ENCODE assay signal across 18 cellular contexts in the genomic region with DNA sequence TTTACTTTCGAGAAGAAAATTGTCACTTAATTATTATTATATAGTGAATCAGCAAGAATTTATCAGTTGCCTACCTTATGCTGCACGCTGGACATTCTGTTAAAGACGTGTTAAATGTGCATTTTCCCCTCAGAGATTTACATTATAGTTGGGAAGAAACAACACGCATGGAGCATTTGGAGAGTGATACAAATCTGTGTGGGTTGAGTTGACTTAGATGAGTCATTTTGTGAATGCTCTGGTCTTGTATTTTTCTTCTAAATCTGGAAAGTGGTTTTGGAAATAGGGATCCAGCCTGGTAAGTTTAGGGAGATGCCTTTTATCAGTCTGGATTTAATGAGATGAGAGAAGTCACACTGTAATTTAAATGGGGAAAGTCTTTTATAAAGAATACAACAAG. TPM values are rescaled to one million over a fixed set of nuclear protein-coding genes. Genes with fewer than 3 reads are reported as not detected.
DNase-seq lines count a peak whose midpoint lies in the region; ATAC-seq, FAIRE-seq and TF ChIP-seq lines count a peak whose summit lies in the region.
"Had no signal": no experiment of that assay in that cellular context is flagged by ENCODE, and none has a peak within 500 bp of the region (broad histone marks: within the 10 kb centered on the region; RNA-seq: fewer than 3 reads in every experiment).

No MANE protein-coding gene starts in this region.

- H3K23ac ChIP-seq in mesendoderm (ENCODE audit: low read length): no peak overlapping the region

- H3K4me3 ChIP-seq in liver (ENCODE audit: low read depth in 1 of 3, low read length in 3 of 3) (no peak overlapping the region), HepG2 (replicated peaks in 1 of 3; ENCODE audit: insufficient read depth in 1 of 3, low read depth in 2 of 3, low read length in 3 of 3) (no peak overlapping the region), astrocyte (ENCODE audit: insufficient read depth, low read depth, low read length) (no peak overlapping the region), osteoblast (ENCODE audit: insufficient read depth, low read length) (no peak overlapping the region), mesendoderm (ENCODE audit: low read length) (no peak overlapping the region), kidney (ENCODE audit: low read length in 2 of 2) (no peak overlapping the region), thyroid gland (replicated peaks in 1 of 3) (no peak overlapping the region)
- H3K4me3 ChIP-seq: A549, GM12878, K562 had no signal

- WGBS in liver: 94% methylated on average over 4 of the region's 4 CpGs
- 95% methylated on average over 4 of the region's 4 CpGs for WGBS in HepG2 (ENCODE audit: low lambda C conversion rate)
- WGBS in mesendoderm (ENCODE audit: extremely low coverage, insufficient coverage, low lambda C conversion rate): no CpG with 5 or more reads among the region's 4 CpGs
- WGBS in thyroid gland, 2 donors: 93 to 95% methylated on average over 4 of the region's 4 CpGs

- no peak for TF ChIP-seq CTCF in liver (IDR thresholded peaks at IDR 0.05; ENCODE audit: low read depth, low read length, missing input control)
- TF ChIP-seq CTCF in HepG2 (CRISPR knock-in tag; IDR thresholded peaks at IDR 0.05): no peak
- no peak for TF ChIP-seq CTCF in astrocyte (IDR thresholded peaks at IDR 0.05; ENCODE audit: insufficient read depth, low read depth, low read length)
- no peak for TF ChIP-seq CTCF in osteoblast (IDR thresholded peaks at IDR 0.05; ENCODE audit: extremely low read depth, low read depth, low read length)
- no peak for TF ChIP-seq CTCF in kidney (IDR thresholded peaks at IDR 0.05; ENCODE audit: borderline replicate concordance, extremely low read depth, insufficient read depth)
- no peak for TF ChIP-seq CTCF in thyroid gland (IDR thresholded peaks at IDR 0.05)

- no peak overlapping the region for H4K5ac ChIP-seq in mesendoderm (ENCODE audit: low read length)

- H3K79me1 ChIP-seq in mesendoderm (ENCODE audit: low read length): no peaks in the 10 kb centered on the region

- TF ChIP-seq EP300 in HepG2 (IDR thresholded peaks at IDR 0.05; ENCODE audit: low read depth in 2 of 2, low read length in 2 of 2): no peak
- no peak for TF ChIP-seq EP300 in HepG2 (CRISPR knock-in tag; IDR thresholded peaks at IDR 0.05; ENCODE audit: borderline replicate concordance)

- H3K36me3 Mint-ChIP-seq in astrocyte (ENCODE audit: low read depth, unreplicated experiment): peaks cover 20% of the 10 kb centered on the region

- no peak for ATAC-seq in HepG2
- ATAC-seq: A549, GM12878, K562 had no signal

- H3K9me3 Mint-ChIP-seq in astrocyte (ENCODE audit: unreplicated experiment): no peaks in the 10 kb centered on the region

- H3K9ac ChIP-seq in liver (ENCODE audit: low read depth in 1 of 2, low read length in 2 of 2) (no peak overlapping the region), HepG2 (ENCODE audit: insufficient read depth, low read depth, low read length) (no peak overlapping the region), astrocyte (ENCODE audit: low read length) (no peak overlapping the region), mesendoderm (ENCODE audit: low read length) (no peak overlapping the region), kidney (ENCODE audit: low read length in 2 of 2) (no peak overlapping the region)

- TF ChIP-seq RAD21 in liver (IDR thresholded peaks at IDR 0.05) (no peak), HepG2 (CRISPR knock-in tag; IDR thresholded peaks at IDR 0.05) (no peak)

- no peak overlapping the region for H3K4ac ChIP-seq in mesendoderm (ENCODE audit: low read depth, low read length)

- POLR2A ChIA-PET in HepG2 (lab: Yijun Ruan, JAX): no interaction called here

- H2BK5ac ChIP-seq in mesendoderm (ENCODE audit: low read length): no peak overlapping the region

- DNase-seq in HepG2 (ENCODE audit: low spot score) (no peak), astrocyte (ENCODE audit: low read depth) (no peak), osteoblast (ENCODE audit: insufficient read length, low spot score, missing footprints) (peak; percentile 75), mesendoderm (no peak), kidney (no peak), thyroid gland (no peak)
- DNase-seq: C1 segment of cervical spinal cord; DND-41; GOT3; NCI-H1930; NCI-H2171; NK-92 treated with Interleukin-12 subunit alpha and Interleukin-12 subunit beta, amount 100 ng/mL, for 24 hours; RPMI8226 had no signal

- H3K27me3 ChIP-seq in liver (ENCODE audit: control insufficient read depth in 4 of 4, insufficient read depth in 4 of 4, low read length in 3 of 4) (no peaks in the 10 kb centered on the region), HepG2 (ENCODE audit: control insufficient read depth in 1 of 2, insufficient read depth in 2 of 2, low read length in 2 of 2) (no peaks in the 10 kb centered on the region), astrocyte (ENCODE audit: insufficient read depth, low read length) (no peaks in the 10 kb centered on the region), osteoblast (ENCODE audit: insufficient read depth, low read length) (no peaks in the 10 kb centered on the region), mesendoderm (ENCODE audit: insufficient read depth, low read length, poor library complexity) (no peaks in the 10 kb centered on the region), thyroid gland (no peaks in the 10 kb centered on the region)

- no peak overlapping the region for H3K27ac Mint-ChIP-seq in astrocyte (ENCODE audit: unreplicated experiment)

- H3K36me3 ChIP-seq in liver (ENCODE audit: control insufficient read depth in 4 of 4, insufficient read depth in 3 of 4, low read depth in 1 of 4, low read length in 3 of 4): peaks cover 10 to 43% (median 36%) of the 10 kb centered on the region in 4 donors
- peaks cover 41 to 81% of the 10 kb centered on the region in 2 experiments for H3K36me3 ChIP-seq in HepG2 (replicated peaks in 1 of 2; ENCODE audit: control insufficient read depth in 1 of 2, insufficient read depth in 2 of 2, low read length in 2 of 2)
- H3K36me3 ChIP-seq in astrocyte (ENCODE audit: insufficient read depth, low read length): peaks cover 22% of the 10 kb centered on the region
- peaks cover 63% of the 10 kb centered on the region for H3K36me3 ChIP-seq in osteoblast (ENCODE audit: insufficient read depth, low read length)
- H3K36me3 ChIP-seq in mesendoderm (ENCODE audit: control insufficient read depth, insufficient read depth, low read length): peaks cover 2% of the 10 kb centered on the region
- peaks cover 20 to 21% of the 10 kb centered on the region in 2 donors for H3K36me3 ChIP-seq in kidney (ENCODE audit: control insufficient read depth in 1 of 2, insufficient read depth in 2 of 2, low read length in 2 of 2)
- peaks cover 10 to 11% of the 10 kb centered on the region in 2 donors for H3K36me3 ChIP-seq in thyroid gland

- H3K9me3 ChIP-seq in liver (ENCODE audit: control insufficient read depth in 4 of 4, low read length in 3 of 4): no peaks in the 10 kb centered on the region
- no peaks in the 10 kb centered on the region for H3K9me3 ChIP-seq in HepG2 (ENCODE audit: low read length)
- no peaks in the 10 kb centered on the region for H3K9me3 ChIP-seq in astrocyte (ENCODE audit: insufficient read depth, low read depth, low read length)
- H3K9me3 ChIP-seq in osteoblast (ENCODE audit: low read depth, low read length): no peaks in the 10 kb centered on the region
- H3K9me3 ChIP-seq in kidney (ENCODE audit: control insufficient read depth in 1 of 2, low read length in 2 of 2): no peaks in the 10 kb centered on the region
- no peaks in the 10 kb centered on the region for H3K9me3 ChIP-seq in thyroid gland
- H3K9me3 ChIP-seq: A549 had no signal

- TF ChIP-seq POLR2A in HepG2 (IDR thresholded peaks at IDR 0.05; ENCODE audit: insufficient read depth in 1 of 2, low read depth in 2 of 2, low read length in 2 of 2): no peak
- TF ChIP-seq POLR2A in thyroid gland (IDR thresholded peaks at IDR 0.05): no peak

- H3K56ac ChIP-seq in mesendoderm (ENCODE audit: low read length): no peak overlapping the region

- H2AFZ ChIP-seq in HepG2 (ENCODE audit: low read length): no peak overlapping the region
- H2AFZ ChIP-seq in astrocyte (ENCODE audit: low read depth, low read length): no peak overlapping the region
- H2AFZ ChIP-seq in osteoblast (ENCODE audit: low read length): no peak overlapping the region

- intact Hi-C loops in HepG2 (cut with micrococcal nuclease; ENCODE audit: unreplicated experiment) (no loop called here), kidney (cut with DNase I) (no loop called here), thyroid gland (cut with DNase I) (no loop called here)

- in situ Hi-C loops in HepG2 (cut with HindIII; ENCODE audit: extremely low pct_ligation_motif_present, low pct_unique_long_range_greater_than_20kb): no loop called here

- H3K18ac ChIP-seq in mesendoderm (ENCODE audit: low read length): no peak overlapping the region

- H2BK15ac ChIP-seq in mesendoderm (replicated peaks; ENCODE audit: low read depth): no peak overlapping the region

- no peaks in the 10 kb centered on the region for H3K27me3 Mint-ChIP-seq in astrocyte (ENCODE audit: low read depth, unreplicated experiment)

- peaks cover 6% of the 10 kb centered on the region for H3K4me1 Mint-ChIP-seq in astrocyte (ENCODE audit: low read depth, unreplicated experiment)

- H3K79me2 ChIP-seq in HepG2 (ENCODE audit: insufficient read depth, low read length) (no peaks in the 10 kb centered on the region), astrocyte (ENCODE audit: insufficient read depth, low read length) (no peaks in the 10 kb centered on the region), osteoblast (ENCODE audit: insufficient read depth, low read length) (no peaks in the 10 kb centered on the region), mesendoderm (ENCODE audit: control insufficient read depth, insufficient read depth, low read length) (no peaks in the 10 kb centered on the region)

- no TSS peak for BruUV-seq in HepG2 (replicated peaks; lab: Mats Ljungman, UMichigan)

- H3K4me1 ChIP-seq in liver (ENCODE audit: control insufficient read depth in 4 of 4, insufficient read depth in 4 of 4, low read length in 3 of 4): peaks cover 5 to 19% (median 12%) of the 10 kb centered on the region in 4 donors
- no peaks in the 10 kb centered on the region for H3K4me1 ChIP-seq in HepG2 (ENCODE audit: insufficient read depth, low read length)
- peaks cover 7% of the 10 kb centered on the region for H3K4me1 ChIP-seq in astrocyte (ENCODE audit: insufficient read depth, low read length)
- H3K4me1 ChIP-seq in osteoblast (ENCODE audit: insufficient read depth, low read length): peaks cover 27% of the 10 kb centered on the region
- H3K4me1 ChIP-seq in mesendoderm (ENCODE audit: control insufficient read depth, low read depth, low read length): no peaks in the 10 kb centered on the region
- H3K4me1 ChIP-seq in kidney (ENCODE audit: control insufficient read depth in 1 of 2, insufficient read depth in 1 of 2, low read depth in 1 of 2, low read length in 2 of 2): peaks cover 0 to 2% of the 10 kb centered on the region in 2 donors
- H3K4me1 ChIP-seq in thyroid gland: peaks cover 0 to 24% of the 10 kb centered on the region in 2 donors

- no peak overlapping the region for H4K8ac ChIP-seq in mesendoderm (ENCODE audit: low read depth, low read length)

- H2AK5ac ChIP-seq in mesendoderm (ENCODE audit: low read length): no peak overlapping the region

- peak overlapping the region; percentile 65 to 70 for H3K27ac ChIP-seq in liver (ENCODE audit: low read depth in 1 of 2, low read length in 2 of 2)
- no peak overlapping the region for H3K27ac ChIP-seq in HepG2 (ENCODE audit: extremely low read length, insufficient read depth, low read length)
- H3K27ac ChIP-seq in astrocyte (ENCODE audit: low read depth, low read length): no peak overlapping the region
- H3K27ac ChIP-seq in osteoblast (ENCODE audit: low read depth, low read length): peak overlapping the region; percentile 43
- H3K27ac ChIP-seq in mesendoderm (ENCODE audit: low read depth, low read length): no peak overlapping the region
- no peak overlapping the region for H3K27ac ChIP-seq in kidney (ENCODE audit: low read depth in 2 of 2, low read length in 2 of 2)
- H3K27ac ChIP-seq in thyroid gland: no peak overlapping the region
- H3K27ac ChIP-seq: A549 had no signal

- CTCF ChIA-PET in HepG2 (lab: Yijun Ruan, JAX; ENCODE audit: low intra/inter-chr PET ratio, low total read pairs): no interaction called here

- H2BK120ac ChIP-seq in mesendoderm (ENCODE audit: low read depth, low read length): no peak overlapping the region

- no peaks in the 10 kb centered on the region for H4K20me1 ChIP-seq in HepG2 (ENCODE audit: insufficient read depth, low read length)
- H4K20me1 ChIP-seq in astrocyte (ENCODE audit: insufficient read depth, low read length): peaks cover 6% of the 10 kb centered on the region
- H4K20me1 ChIP-seq in osteoblast (ENCODE audit: insufficient read depth, low read length): no peaks in the 10 kb centered on the region

- peak overlapping the region; percentile 43 for H3K4me3 Mint-ChIP-seq in astrocyte (ENCODE audit: unreplicated experiment)

- H3K4me2 ChIP-seq in HepG2 (ENCODE audit: low read depth, low read length) (no peak overlapping the region), astrocyte (ENCODE audit: low read length) (no peak overlapping the region), osteoblast (ENCODE audit: insufficient read depth, low read length) (peak overlapping the region; percentile 33), mesendoderm (ENCODE audit: low read length) (no peak overlapping the region)
- H3K4me2 ChIP-seq: A549 had no signal

- FAIRE-seq in HepG2 (lab: Jason Lieb, UNC) (no peak), astrocyte (lab: Jason Lieb, UNC) (no peak), kidney (lab: Jason Lieb, UNC) (no peak)
- FAIRE-seq: A549, G401.6, GM12878, K562 had no signal

RNA-seq across cellular contexts. Expression of gene SMIM26, which starts 24.0 kb away (rescaled TPM):
- 10 to 100 TPM; 37.4 to 52.6 TPM for total RNA-seq in liver
- 100 to 1,000 TPM in 1 of 2 donors, 10 to 100 TPM in 1; 56.3 to 142 TPM for polyA plus RNA-seq in liver
- 185 and 214 TPM in 2 replicates for total RNA-seq in HepG2 (2016; rRNA removed; fragmentation: Illumina TruSeq; extraction: Trizol)
- total RNA-seq in HepG2 (2016; cell fraction: cytosol; rRNA removed; fragmentation: Illumina TruSeq; extraction: Trizol; ENCODE audit: low read depth): 182 and 191 TPM in 2 replicates
- 202 and 206 TPM in 2 replicates for total RNA-seq in HepG2 (2016; cell fraction: insoluble cytoplasmic fraction; rRNA removed; fragmentation: Illumina TruSeq; extraction: Trizol)
- total RNA-seq in HepG2 (2016; cell fraction: membrane; rRNA removed; fragmentation: Illumina TruSeq; extraction: Trizol): 172 TPM in 2 replicates
- 102 and 120 TPM in 2 replicates for total RNA-seq in HepG2 (2016; cell fraction: nucleus; rRNA removed; fragmentation: Illumina TruSeq; extraction: Trizol)
- 249 and 262 TPM in 2 replicates for polyA plus RNA-seq in HepG2 (2011; rRNA removed)
- polyA plus RNA-seq in HepG2 (2011; cell fraction: cytosol; rRNA removed): 163 and 204 TPM in 2 replicates
- polyA plus RNA-seq in HepG2 (2011; cell fraction: nucleus; rRNA removed): 37.8 and 51.6 TPM in 2 replicates
- 185 and 197 TPM in 2 replicates for polyA plus RNA-seq in HepG2 (2012)
- polyA plus RNA-seq in HepG2 (2016; cell fraction: cytosol; fragmentation: Illumina TruSeq; extraction: Trizol; ENCODE audit: low read depth): 119 TPM in 2 replicates
- polyA plus RNA-seq in HepG2 (2016; cell fraction: insoluble cytoplasmic fraction; fragmentation: Illumina TruSeq; extraction: Trizol; ENCODE audit: low read depth): 187 and 197 TPM in 2 replicates
- 147 and 151 TPM in 2 replicates for polyA plus RNA-seq in HepG2 (2016; cell fraction: membrane; fragmentation: Illumina TruSeq; extraction: Trizol; ENCODE audit: low read depth)
- polyA plus RNA-seq in HepG2 (2016; cell fraction: nucleus; fragmentation: Illumina TruSeq; extraction: Trizol; ENCODE audit: insufficient read depth, low read depth): 183 and 224 TPM in 2 replicates
- 97.4 and 273 TPM in 2 replicates for polyA minus RNA-seq in HepG2 (2011; rRNA and poly(A)+ RNA removed; ENCODE audit: low replicate concordance)
- polyA minus RNA-seq in HepG2 (2011; cell fraction: cytosol; rRNA and poly(A)+ RNA removed): 58.6 and 63.2 TPM in 2 replicates
- polyA minus RNA-seq in HepG2 (2011; cell fraction: nucleus; rRNA and poly(A)+ RNA removed): 53.3 and 62.5 TPM in 2 replicates
- total RNA-seq in astrocyte: 51.3 and 56.9 TPM in 2 replicates
- 53.9 and 59.7 TPM in 2 replicates for total RNA-seq in osteoblast
- polyA plus RNA-seq in mesendoderm (2013, experiment 1 of 2): 171 TPM
- polyA plus RNA-seq in mesendoderm (2013, experiment 2 of 2): 169 TPM
- total RNA-seq in kidney: 60.1 TPM
- polyA plus RNA-seq in kidney (ENCODE audit: insufficient read depth, low read depth, low replicate concordance): 207 TPM
- 100 to 1,000 TPM; 113 to 243 (median 132) TPM for total RNA-seq in thyroid gland

RNA-seq across cellular contexts. Expression of gene SEC23B, which starts 35.5 kb away (rescaled TPM):
- total RNA-seq in liver (10 to 100 TPM; 36.5 to 54.3 TPM), HepG2 (2016; rRNA removed; fragmentation: Illumina TruSeq; extraction: Trizol) (120 and 178 TPM in 2 replicates), astrocyte (61.5 and 66.4 TPM in 2 replicates), osteoblast (30.8 and 31.5 TPM in 2 replicates), kidney (67.3 TPM), thyroid gland (10 to 100 TPM; 60.5 to 94.1 (median 84.6) TPM)
- polyA plus RNA-seq in liver (10 to 100 TPM; 12.8 to 33.2 TPM), HepG2 (2011; rRNA removed) (105 and 114 TPM in 2 replicates), kidney (ENCODE audit: insufficient read depth, low read depth, low replicate concordance) (46.4 TPM)
- 23.7 and 30.1 TPM in 2 replicates for total RNA-seq in HepG2 (2016; cell fraction: cytosol; rRNA removed; fragmentation: Illumina TruSeq; extraction: Trizol; ENCODE audit: low read depth)
- 116 and 173 TPM in 2 replicates for total RNA-seq in HepG2 (2016; cell fraction: insoluble cytoplasmic fraction; rRNA removed; fragmentation: Illumina TruSeq; extraction: Trizol)
- total RNA-seq in HepG2 (2016; cell fraction: membrane; rRNA removed; fragmentation: Illumina TruSeq; extraction: Trizol): 36.5 and 38.6 TPM in 2 replicates
- 68.1 and 72.2 TPM in 2 replicates for total RNA-seq in HepG2 (2016; cell fraction: nucleus; rRNA removed; fragmentation: Illumina TruSeq; extraction: Trizol)
- 96.7 and 107 TPM in 2 replicates for polyA plus RNA-seq in HepG2 (2011; cell fraction: cytosol; rRNA removed)
- polyA plus RNA-seq in HepG2 (2011; cell fraction: nucleus; rRNA removed): 46.9 and 60.2 TPM in 2 replicates
- polyA plus RNA-seq in HepG2 (2012): 64.6 and 76.1 TPM in 2 replicates
- polyA plus RNA-seq in HepG2 (2016; cell fraction: cytosol; fragmentation: Illumina TruSeq; extraction: Trizol; ENCODE audit: low read depth): 5.2 and 5.6 TPM in 2 replicates
- 150 and 160 TPM in 2 replicates for polyA plus RNA-seq in HepG2 (2016; cell fraction: insoluble cytoplasmic fraction; fragmentation: Illumina TruSeq; extraction: Trizol; ENCODE audit: low read depth)
- 14.5 TPM in 2 replicates for polyA plus RNA-seq in HepG2 (2016; cell fraction: membrane; fragmentation: Illumina TruSeq; extraction: Trizol; ENCODE audit: low read depth)
- 69.1 and 76.6 TPM in 2 replicates for polyA plus RNA-seq in HepG2 (2016; cell fraction: nucleus; fragmentation: Illumina TruSeq; extraction: Trizol; ENCODE audit: insufficient read depth, low read depth)
- 85.8 and 156 TPM in 2 replicates for polyA minus RNA-seq in HepG2 (2011; rRNA and poly(A)+ RNA removed; ENCODE audit: low replicate concordance)
- polyA minus RNA-seq in HepG2 (2011; cell fraction: cytosol; rRNA and poly(A)+ RNA removed): 66.9 and 68.1 TPM in 2 replicates
- polyA minus RNA-seq in HepG2 (2011; cell fraction: nucleus; rRNA and poly(A)+ RNA removed): 79.2 and 99.8 TPM in 2 replicates
- polyA plus RNA-seq in mesendoderm (2013, experiment 1 of 2): 38.6 TPM
- 39.5 TPM for polyA plus RNA-seq in mesendoderm (2013, experiment 2 of 2)

RNA-seq across cellular contexts. Expression of gene DTD1, which starts 44.6 kb away (rescaled TPM):
- total RNA-seq in liver: 10 to 100 TPM in 1 of 2 donors, 1 to 10 TPM in 1; 7.8 to 11.3 TPM
- polyA plus RNA-seq in liver: 10 to 100 TPM in 1 of 2 donors, 1 to 10 TPM in 1; 9.4 to 10.8 TPM
- total RNA-seq in HepG2 (2016; rRNA removed; fragmentation: Illumina TruSeq; extraction: Trizol): 79.3 and 85.5 TPM in 2 replicates
- total RNA-seq in HepG2 (2016; cell fraction: cytosol; rRNA removed; fragmentation: Illumina TruSeq; extraction: Trizol; ENCODE audit: low read depth): 32.5 and 39.7 TPM in 2 replicates
- total RNA-seq in HepG2 (2016; cell fraction: insoluble cytoplasmic fraction; rRNA removed; fragmentation: Illumina TruSeq; extraction: Trizol): 79.1 and 90.5 TPM in 2 replicates
- 57.0 and 57.7 TPM in 2 replicates for total RNA-seq in HepG2 (2016; cell fraction: membrane; rRNA removed; fragmentation: Illumina TruSeq; extraction: Trizol)
- total RNA-seq in HepG2 (2016; cell fraction: nucleus; rRNA removed; fragmentation: Illumina TruSeq; extraction: Trizol): 31.8 and 34.6 TPM in 2 replicates
- 41.2 and 46.7 TPM in 2 replicates for polyA plus RNA-seq in HepG2 (2011; rRNA removed)
- polyA plus RNA-seq in HepG2 (2011; cell fraction: cytosol; rRNA removed): 54.0 and 65.1 TPM in 2 replicates
- polyA plus RNA-seq in HepG2 (2011; cell fraction: nucleus; rRNA removed): 14.9 and 18.0 TPM in 2 replicates
- polyA plus RNA-seq in HepG2 (2012): 53.5 and 54.2 TPM in 2 replicates
- 33.0 and 38.8 TPM in 2 replicates for polyA plus RNA-seq in HepG2 (2016; cell fraction: cytosol; fragmentation: Illumina TruSeq; extraction: Trizol; ENCODE audit: low read depth)
- 86.1 and 90.8 TPM in 2 replicates for polyA plus RNA-seq in HepG2 (2016; cell fraction: insoluble cytoplasmic fraction; fragmentation: Illumina TruSeq; extraction: Trizol; ENCODE audit: low read depth)
- polyA plus RNA-seq in HepG2 (2016; cell fraction: membrane; fragmentation: Illumina TruSeq; extraction: Trizol; ENCODE audit: low read depth): 45.1 and 47.9 TPM in 2 replicates
- 44.5 and 45.0 TPM in 2 replicates for polyA plus RNA-seq in HepG2 (2016; cell fraction: nucleus; fragmentation: Illumina TruSeq; extraction: Trizol; ENCODE audit: insufficient read depth, low read depth)
- polyA minus RNA-seq in HepG2 (2011; rRNA and poly(A)+ RNA removed; ENCODE audit: low replicate concordance): 16.2 and 39.8 TPM in 2 replicates
- polyA minus RNA-seq in HepG2 (2011; cell fraction: cytosol; rRNA and poly(A)+ RNA removed): 17.5 and 23.0 TPM in 2 replicates
- polyA minus RNA-seq in HepG2 (2011; cell fraction: nucleus; rRNA and poly(A)+ RNA removed): 14.2 and 23.4 TPM in 2 replicates
- total RNA-seq in astrocyte: 38.1 and 40.5 TPM in 2 replicates
- 52.1 and 53.6 TPM in 2 replicates for total RNA-seq in osteoblast
- polyA plus RNA-seq in mesendoderm (2013, experiment 1 of 2): 57.5 TPM
- 61.9 TPM for polyA plus RNA-seq in mesendoderm (2013, experiment 2 of 2)
- total RNA-seq in kidney: 45.3 TPM
- polyA plus RNA-seq in kidney (ENCODE audit: insufficient read depth, low read depth, low replicate concordance): 47.4 TPM
- total RNA-seq in thyroid gland: 10 to 100 TPM; 42.7 to 57.6 (median 52.4) TPM

RNA-seq across cellular contexts. Expression of gene RBBP9, which starts 46.2 kb away (rescaled TPM):
- total RNA-seq in liver (1 to 10 TPM; 7.2 to 9.5 TPM), HepG2 (2016; rRNA removed; fragmentation: Illumina TruSeq; extraction: Trizol) (56.3 and 99.5 TPM in 2 replicates), astrocyte (12.8 and 14.4 TPM in 2 replicates), osteoblast (18.5 and 24.8 TPM in 2 replicates), kidney (16.9 TPM), thyroid gland (100 to 1,000 TPM in 1 of 4 donors, 10 to 100 TPM in 3; 51.5 to 106 (median 66.3) TPM)
- polyA plus RNA-seq in liver (1 to 10 TPM; 6.4 to 6.8 TPM), HepG2 (2011; rRNA removed) (25.1 and 28.0 TPM in 2 replicates), kidney (ENCODE audit: insufficient read depth, low read depth, low replicate concordance) (15.2 TPM)
- 4.3 TPM in 2 replicates for total RNA-seq in HepG2 (2016; cell fraction: cytosol; rRNA removed; fragmentation: Illumina TruSeq; extraction: Trizol; ENCODE audit: low read depth)
- total RNA-seq in HepG2 (2016; cell fraction: insoluble cytoplasmic fraction; rRNA removed; fragmentation: Illumina TruSeq; extraction: Trizol): 52.6 and 105 TPM in 2 replicates
- 23.9 and 26.8 TPM in 2 replicates for total RNA-seq in HepG2 (2016; cell fraction: membrane; rRNA removed; fragmentation: Illumina TruSeq; extraction: Trizol)
- total RNA-seq in HepG2 (2016; cell fraction: nucleus; rRNA removed; fragmentation: Illumina TruSeq; extraction: Trizol): 26.3 and 26.5 TPM in 2 replicates
- 17.8 and 25.8 TPM in 2 replicates for polyA plus RNA-seq in HepG2 (2011; cell fraction: cytosol; rRNA removed)
- polyA plus RNA-seq in HepG2 (2011; cell fraction: nucleus; rRNA removed): 13.7 and 16.4 TPM in 2 replicates
- polyA plus RNA-seq in HepG2 (2012): 18.0 and 29.4 TPM in 2 replicates
- polyA plus RNA-seq in HepG2 (2016; cell fraction: cytosol; fragmentation: Illumina TruSeq; extraction: Trizol; ENCODE audit: low read depth): 4.5 and 4.7 TPM in 2 replicates
- polyA plus RNA-seq in HepG2 (2016; cell fraction: insoluble cytoplasmic fraction; fragmentation: Illumina TruSeq; extraction: Trizol; ENCODE audit: low read depth): 96.0 and 96.1 TPM in 2 replicates
- 15.2 and 19.7 TPM in 2 replicates for polyA plus RNA-seq in HepG2 (2016; cell fraction: membrane; fragmentation: Illumina TruSeq; extraction: Trizol; ENCODE audit: low read depth)
- polyA plus RNA-seq in HepG2 (2016; cell fraction: nucleus; fragmentation: Illumina TruSeq; extraction: Trizol; ENCODE audit: insufficient read depth, low read depth): 36.9 and 41.4 TPM in 2 replicates
- 22.8 and 31.7 TPM in 2 replicates for polyA minus RNA-seq in HepG2 (2011; rRNA and poly(A)+ RNA removed; ENCODE audit: low replicate concordance)
- polyA minus RNA-seq in HepG2 (2011; cell fraction: cytosol; rRNA and poly(A)+ RNA removed): 26.3 and 28.9 TPM in 2 replicates
- polyA minus RNA-seq in HepG2 (2011; cell fraction: nucleus; rRNA and poly(A)+ RNA removed): 20.0 and 29.1 TPM in 2 replicates
- polyA plus RNA-seq in mesendoderm (2013, experiment 1 of 2): 8.6 TPM
- polyA plus RNA-seq in mesendoderm (2013, experiment 2 of 2): 9.3 TPM

Comparison
In these comparisons a context has a peak if more than half of its experiments do, and no peak if none do; other contexts are left out.
1. H3K27ac ChIP-seq: peak in liver (2 of 2) and osteoblast (single experiment); none in HepG2 (single experiment), astrocyte (single experiment), mesendoderm (single experiment), kidney (0 of 2) and thyroid gland (0 of 3).